Comparison of ENCODE assay signal across 13 cellular contexts in genomic region chr1:203990118-203990517, GRCh38.
A peak's percentile ranks its signal among the peaks of the same experiment; 100 is the strongest.
DNase-seq lines count a peak whose midpoint lies in the region; ATAC-seq and TF ChIP-seq lines count a peak whose summit lies in the region.
"Had no signal": no experiment of that assay in that cellular context is flagged by ENCODE, and none has a peak within 500 bp of the region (broad histone marks: within the 10 kb centered on the region; RNA-seq: fewer than 3 reads in every experiment).

No MANE protein-coding gene starts in this region.

- no peak for TF ChIP-seq CTCF in HEK293 (tag by site-specific recombination; IDR thresholded peaks at IDR 0.05)
- no peak for TF ChIP-seq CTCF in mucosa of descending colon (IDR thresholded peaks at IDR 0.05)

- H3K4me3 ChIP-seq in HEK293 (ENCODE audit: low read depth, low read length) (no peak overlapping the region), mucosa of descending colon (no peak overlapping the region)
- H3K4me3 ChIP-seq: BLaER1 treated with 17β-estradiol and CSF1 and Interleukin-3, amounts not matched to agents 10 nM and 100 nM; GM23248 had no signal

- H3K36me3 ChIP-seq in HEK293 (ENCODE audit: control insufficient read depth in 2 of 2, insufficient read depth in 1 of 2, low read length in 2 of 2) (no peaks in the 10 kb centered on the region), mucosa of descending colon (ENCODE audit: low read depth) (no peaks in the 10 kb centered on the region)
- H3K36me3 ChIP-seq: BLaER1 treated with 17β-estradiol and CSF1 and Interleukin-3, amounts not matched to agents 10 nM and 100 nM had no signal

- H3K27ac ChIP-seq in HEK293 (ENCODE audit: extremely low read depth, low read depth, low read length), result no peak overlapping the region
- H3K27ac ChIP-seq: BLaER1 treated with 17β-estradiol and CSF1 and Interleukin-3, amounts not matched to agents 10 nM and 100 nM; GM23248 had no signal

- CTCF ChIA-PET in HEK293 (lab: Yijun Ruan, JAX), result interaction anchor here (0.6 kb wide), 3 partner anchors 40 to 76 kb away, joined by 3 to 4 read pairs (median 3); no protein-coding TSS in a partner anchor

- intact Hi-C loops in mucosa of descending colon (cut with DNase I, micrococcal nuclease) (no loop called here), left ventricle myocardium superior (cut with micrococcal nuclease) (no loop called here)

- POLR2A ChIA-PET in HEK293 (lab: Yijun Ruan, JAX), result no interaction called here

- H3K4me1 ChIP-seq in HEK293 (ENCODE audit: control insufficient read depth, insufficient read depth, low read length), result no peaks in the 10 kb centered on the region
- H3K4me1 ChIP-seq in mucosa of descending colon (ENCODE audit: low read depth), result no peaks in the 10 kb centered on the region
- H3K4me1 ChIP-seq: BLaER1 treated with 17β-estradiol and CSF1 and Interleukin-3, amounts not matched to agents 10 nM and 100 nM had no signal

- peak; percentile 40 for ATAC-seq in mucosa of descending colon
- ATAC-seq in HG02763 (IDR thresholded peaks at IDR 0.05; ENCODE audit: unreplicated experiment), result no peak
- ATAC-seq in left ventricle myocardium superior, result no peak

- H3K9me3 ChIP-seq in HEK293 (ENCODE audit: control insufficient read depth, insufficient read depth, low read depth, low read length), result no peaks in the 10 kb centered on the region
- no peaks in the 10 kb centered on the region for H3K9me3 ChIP-seq in mucosa of descending colon
- H3K9me3 ChIP-seq: BLaER1 treated with 17β-estradiol and CSF1 and Interleukin-3, amounts not matched to agents 10 nM and 100 nM had no signal

- peak; percentile 29 for DNase-seq in NCI-H146 (lab: John Stamatoyannopoulos, UW)
- peak; percentile 25 for DNase-seq in SW480 (ENCODE audit: low spot score)
- DNase-seq in mucosa of descending colon, result peak in 1 of 3 donors; percentile 43
- DNase-seq in left ventricle myocardium superior, result no peak
- no peak for DNase-seq in NCI-H2107 treated with DMSO at 0.1 percent for 48 hours (lab: John Stamatoyannopoulos, UW; ENCODE audit: unreplicated experiment)
- DNase-seq in activated CD4-positive, alpha-beta T cell treated with anti-CD3 and anti-CD28 coated beads, Interleukin-2, amount 50 U/mL, for 4 hours, result no peak
- DNase-seq: GM23248, Karpas-422, NCI-H1436 treated with DMSO at 0.1 percent for 48 hours, NCI-H226 had no signal

TF ChIP-seq in HEK293, 187 proteins besides CTCF, POLR2A, EP300 and RAD21:
- TF ChIP-seq KLF1 (tag by site-specific recombination; IDR thresholded peaks at IDR 0.05) (peak; percentile 68), PRDM4 (tag by site-specific recombination; IDR thresholded peaks at IDR 0.05) (no peak), ZNF624 (tag by site-specific recombination; IDR thresholded peaks at IDR 0.05) (no peak)

Comparison
In these comparisons a context has a peak if more than half of its experiments do, and no peak if none do; other contexts are left out.
1. DNase-seq: peak in NCI-H146 (single experiment) and SW480 (single experiment); none in left ventricle myocardium superior (single experiment), NCI-H2107 treated with DMSO at 0.1 percent for 48 hours (single experiment) and activated CD4-positive, alpha-beta T cell treated with anti-CD3 and anti-CD28 coated beads, Interleukin-2, amount 50 U/mL, for 4 hours (0 of 2).